In genomic region chr9:108543251-108543768, GRCh38 we compare ENCODE assay signal across 11 cellular contexts.
DNase-seq lines count a peak whose midpoint lies in the region; ATAC-seq and TF ChIP-seq lines count a peak whose summit lies in the region.
"Had no signal": no experiment of that assay in that cellular context is flagged by ENCODE, and none has a peak within 500 bp of the region (broad histone marks: within the 10 kb centered on the region; RNA-seq: fewer than 3 reads in every experiment).

No MANE protein-coding gene starts in this region.

- WGBS in HUES64 = 45% methylated on average over 5 of the region's 5 CpGs

- H3K27ac ChIP-seq in HUES64 (ENCODE audit: low read depth, low read length) (no peak overlapping the region), RWPE2 (ENCODE audit: poor library complexity, severe bottlenecking) (peak overlapping the region; percentile 62)

- H3K36me3 Mint-ChIP-seq in Calu3 (ENCODE audit: insufficient read depth, unreplicated experiment) = no peaks in the 10 kb centered on the region
- no peaks in the 10 kb centered on the region for H3K36me3 Mint-ChIP-seq in activated T-helper 2 cell treated with anti-CD3 and anti-CD28 coated beads, Interferon-gamma antibody, Interleukin-2, Interleukin-4, amounts not matched to agents 10 μg/mL and 5 μg/mL and 100 μg/mL, durations not matched to agents 14 hours and 24 hours and 36 hours (ENCODE audit: low read depth)
- H3K36me3 Mint-ChIP-seq in stimulated activated effector memory CD8-positive, alpha-beta T cell treated with anti-CD3 and anti-CD28 coated beads, Interleukin-12 subunit alpha, Interleukin-12 subunit beta, amount 100 ng/mL, for 72 hours = no peaks in the 10 kb centered on the region

- H3K27me3 Mint-ChIP-seq in Calu3 (ENCODE audit: unreplicated experiment) = no peaks in the 10 kb centered on the region
- H3K27me3 Mint-ChIP-seq in activated T-helper 2 cell treated with anti-CD3 and anti-CD28 coated beads, Interferon-gamma antibody, Interleukin-2, Interleukin-4, amounts not matched to agents 10 μg/mL and 5 μg/mL and 100 μg/mL, durations not matched to agents 14 hours and 24 hours and 36 hours (ENCODE audit: low read depth) = no peaks in the 10 kb centered on the region

- H3K4me1 Mint-ChIP-seq in Calu3 (ENCODE audit: low read depth, unreplicated experiment) = peaks cover 9% of the 10 kb centered on the region
- no peaks in the 10 kb centered on the region for H3K4me1 Mint-ChIP-seq in activated T-helper 2 cell treated with anti-CD3 and anti-CD28 coated beads, Interferon-gamma antibody, Interleukin-2, Interleukin-4, amounts not matched to agents 10 μg/mL and 5 μg/mL and 100 μg/mL, durations not matched to agents 14 hours and 24 hours and 36 hours (ENCODE audit: low read depth)
- H3K4me1 Mint-ChIP-seq in stimulated activated effector memory CD8-positive, alpha-beta T cell treated with anti-CD3 and anti-CD28 coated beads, Interleukin-12 subunit alpha, Interleukin-12 subunit beta, amount 100 ng/mL, for 72 hours = no peaks in the 10 kb centered on the region
- H3K4me1 Mint-ChIP-seq: neural crest cell had no signal

- H3K27ac Mint-ChIP-seq in Calu3 (ENCODE audit: unreplicated experiment) = no peak overlapping the region
- H3K27ac Mint-ChIP-seq in activated T-helper 2 cell treated with anti-CD3 and anti-CD28 coated beads, Interferon-gamma antibody, Interleukin-2, Interleukin-4, amounts not matched to agents 10 μg/mL and 5 μg/mL and 100 μg/mL, durations not matched to agents 14 hours and 24 hours and 36 hours = no peak overlapping the region
- H3K27ac Mint-ChIP-seq in stimulated activated effector memory CD8-positive, alpha-beta T cell treated with anti-CD3 and anti-CD28 coated beads, Interleukin-12 subunit alpha, Interleukin-12 subunit beta, amount 100 ng/mL, for 72 hours = no peak overlapping the region
- H3K27ac Mint-ChIP-seq: CD4-positive, alpha-beta T cell had no signal

- H3K4me3 Mint-ChIP-seq in Calu3 (ENCODE audit: low read depth, unreplicated experiment) = no peak overlapping the region
- no peak overlapping the region for H3K4me3 Mint-ChIP-seq in activated T-helper 2 cell treated with anti-CD3 and anti-CD28 coated beads, Interferon-gamma antibody, Interleukin-2, Interleukin-4, amounts not matched to agents 10 μg/mL and 5 μg/mL and 100 μg/mL, durations not matched to agents 14 hours and 24 hours and 36 hours (ENCODE audit: low read depth)
- no peak overlapping the region for H3K4me3 Mint-ChIP-seq in stimulated activated effector memory CD8-positive, alpha-beta T cell treated with anti-CD3 and anti-CD28 coated beads, Interleukin-12 subunit alpha, Interleukin-12 subunit beta, amount 100 ng/mL, for 72 hours
- H3K4me3 Mint-ChIP-seq: CD4-positive, alpha-beta T cell; neural crest cell had no signal

- intact Hi-C loops in Calu3 (cut with micrococcal nuclease; ENCODE audit: unreplicated experiment) = no loop called here
- intact Hi-C loops in activated T-helper 2 cell treated with anti-CD3 and anti-CD28 coated beads, Interferon-gamma antibody, Interleukin-2, Interleukin-4, amounts not matched to agents 10 μg/mL and 5 μg/mL and 100 μg/mL, durations not matched to agents 14 hours and 24 hours and 36 hours (cut with micrococcal nuclease) = no loop called here

- H3K9me3 Mint-ChIP-seq in Calu3 (ENCODE audit: low read depth, unreplicated experiment) = peaks cover 3% of the 10 kb centered on the region
- no peaks in the 10 kb centered on the region for H3K9me3 Mint-ChIP-seq in activated T-helper 2 cell treated with anti-CD3 and anti-CD28 coated beads, Interferon-gamma antibody, Interleukin-2, Interleukin-4, amounts not matched to agents 10 μg/mL and 5 μg/mL and 100 μg/mL, durations not matched to agents 14 hours and 24 hours and 36 hours
- no peaks in the 10 kb centered on the region for H3K9me3 Mint-ChIP-seq in stimulated activated effector memory CD8-positive, alpha-beta T cell treated with anti-CD3 and anti-CD28 coated beads, Interleukin-12 subunit alpha, Interleukin-12 subunit beta, amount 100 ng/mL, for 72 hours
- H3K9me3 Mint-ChIP-seq: CD4-positive, alpha-beta T cell; neural crest cell had no signal

- no TSS peak for BruUV-seq in Calu3 (replicated peaks; lab: Mats Ljungman, UMichigan)

- TF ChIP-seq CTCF in Calu3 (IDR thresholded peaks at IDR 0.05; ENCODE audit: unreplicated experiment) (no peak), RWPE2 (IDR thresholded peaks at IDR 0.05; ENCODE audit: poor library complexity, severe bottlenecking) (peak; percentile 7)

- H3K4me1 ChIP-seq in HUES64 (ENCODE audit: insufficient read depth, low read length) = peaks cover 10% of the 10 kb centered on the region; the same call in 1 of the 2 replicates
- peaks cover 18% of the 10 kb centered on the region for H3K4me1 ChIP-seq in RWPE2 (ENCODE audit: insufficient read depth, poor library complexity, severe bottlenecking)

- peak; percentile 97 for ATAC-seq in RWPE2 (ENCODE audit: low read depth)
- ATAC-seq in GM18870 (IDR thresholded peaks at IDR 0.05; ENCODE audit: unreplicated experiment) = no peak
- no peak for ATAC-seq in stimulated activated effector memory CD8-positive, alpha-beta T cell treated with anti-CD3 and anti-CD28 coated beads, Interleukin-12 subunit alpha, Interleukin-12 subunit beta, amount 100 ng/mL, for 72 hours

- no peaks in the 10 kb centered on the region for H3K27me3 ChIP-seq in HUES64 (ENCODE audit: insufficient read depth, low read length)
- H3K27me3 ChIP-seq in RWPE2 (ENCODE audit: insufficient read depth, poor library complexity, severe bottlenecking) = no peaks in the 10 kb centered on the region

- CTCF ChIA-PET in Calu3 (lab: Charles Lee) = interaction anchor here (1.0 kb wide), 1 partner anchor 48 kb away, joined by 3 read pairs; no protein-coding TSS in a partner anchor

- H3K36me3 ChIP-seq in HUES64 (ENCODE audit: insufficient read depth, low read length) = no peaks in the 10 kb centered on the region
- no peaks in the 10 kb centered on the region for H3K36me3 ChIP-seq in RWPE2 (ENCODE audit: low read depth)

- H3K4me3 ChIP-seq in HUES64 (ENCODE audit: low read length) = 0 out of 2 replicates have a peak overlapping the region, but pooled peaks have one; percentile 5
- H3K4me3 ChIP-seq in RWPE2 (ENCODE audit: severe bottlenecking) = no peak overlapping the region

- H3K9me3 ChIP-seq in HUES64 (ENCODE audit: insufficient read depth, low read depth, low read length) (0 out of 2 replicates have a peak, but pooled peaks cover 2% of the 10 kb centered on the region), RWPE2 (ENCODE audit: severe bottlenecking) (no peaks in the 10 kb centered on the region)

- peak; percentile 26 for DNase-seq in Calu3
- DNase-seq in RWPE2 (ENCODE audit: low spot score) = peak; percentile 90
- DNase-seq in islet precursor cell = peak; percentile 72
- no peak for DNase-seq in activated T-helper 2 cell treated with anti-CD3 and anti-CD28 coated beads, Interferon-gamma antibody, Interleukin-2, Interleukin-4, amounts not matched to agents 10 μg/mL and 5 μg/mL and 100 μg/mL, durations not matched to agents 14 hours and 24 hours and 36 hours (ENCODE audit: low spot score)
- DNase-seq in NCI-H1105 (lab: John Stamatoyannopoulos, UW) = no peak
- DNase-seq in stimulated activated effector memory CD8-positive, alpha-beta T cell treated with anti-CD3 and anti-CD28 coated beads, Interleukin-12 subunit alpha, Interleukin-12 subunit beta, amount 100 ng/mL, for 72 hours (ENCODE audit: low spot score in 2 of 2) = no peak
- DNase-seq: CD4-positive, alpha-beta T cell; stimulated activated naive CD4-positive, alpha-beta T cell had no signal

- no peak overlapping the region for H3K9ac ChIP-seq in HUES64 (ENCODE audit: low read depth, low read length)

Comparison
In these comparisons a context has a peak if more than half of its experiments do, and no peak if none do; other contexts are left out.
1. DNase-seq: peak in Calu3 (single experiment), RWPE2 (single experiment) and islet precursor cell (single experiment); none in activated T-helper 2 cell treated with anti-CD3 and anti-CD28 coated beads, Interferon-gamma antibody, Interleukin-2, Interleukin-4, amounts not matched to agents 10 μg/mL and 5 μg/mL and 100 μg/mL, durations not matched to agents 14 hours and 24 hours and 36 hours (single experiment), NCI-H1105 (single experiment) and stimulated activated effector memory CD8-positive, alpha-beta T cell treated with anti-CD3 and anti-CD28 coated beads, Interleukin-12 subunit alpha, Interleukin-12 subunit beta, amount 100 ng/mL, for 72 hours (0 of 2).